1 cellular context compared by ENCODE assay signal in the genomic region with DNA sequence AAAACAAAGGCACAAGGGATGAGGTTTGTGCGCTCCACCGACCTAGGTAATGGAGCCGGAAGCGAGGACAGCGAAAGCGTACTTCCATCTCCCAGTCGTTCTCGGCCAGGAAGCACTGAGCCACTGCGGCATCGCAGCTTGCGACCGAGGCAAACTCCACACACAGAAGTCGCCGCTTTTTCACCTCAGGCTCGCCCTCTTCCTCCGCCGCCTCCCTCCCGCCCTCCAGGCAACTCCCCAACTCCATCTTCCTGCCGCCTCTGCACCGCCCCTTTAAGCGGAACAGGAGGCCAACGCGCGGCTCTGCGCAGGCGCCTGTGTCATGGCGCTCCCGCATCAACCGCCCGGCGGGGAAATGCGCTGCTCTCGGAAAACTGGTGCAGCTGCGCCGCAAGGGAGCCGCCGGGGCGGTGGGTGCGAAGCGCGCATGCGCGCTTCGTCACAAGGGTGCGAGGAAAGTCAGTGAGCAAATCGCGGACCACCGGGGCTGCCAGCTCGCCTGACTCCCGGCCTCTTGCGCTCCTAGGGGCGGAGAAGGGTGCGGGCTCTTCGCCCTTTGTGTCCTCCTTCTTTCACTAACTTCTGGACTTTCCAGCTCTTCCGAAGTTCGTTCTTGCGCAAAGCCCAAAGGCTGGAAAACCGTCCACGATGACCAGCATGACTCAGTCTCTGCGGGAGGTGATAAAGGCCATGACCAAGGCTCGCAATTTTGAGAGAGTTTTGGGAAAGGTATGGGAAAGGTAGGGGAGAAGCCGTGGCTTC.
TF ChIP-seq lines count a peak whose summit lies in the region.

A gene (plus strand): TSS at position 462 of the 762 bp plus-strand sequence. CDS start 187 bp downstream, at position 649.
A gene with protein sequence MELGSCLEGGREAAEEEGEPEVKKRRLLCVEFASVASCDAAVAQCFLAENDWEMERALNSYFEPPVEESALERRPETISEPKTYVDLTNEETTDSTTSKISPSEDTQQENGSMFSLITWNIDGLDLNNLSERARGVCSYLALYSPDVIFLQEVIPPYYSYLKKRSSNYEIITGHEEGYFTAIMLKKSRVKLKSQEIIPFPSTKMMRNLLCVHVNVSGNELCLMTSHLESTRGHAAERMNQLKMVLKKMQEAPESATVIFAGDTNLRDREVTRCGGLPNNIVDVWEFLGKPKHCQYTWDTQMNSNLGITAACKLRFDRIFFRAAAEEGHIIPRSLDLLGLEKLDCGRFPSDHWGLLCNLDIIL (minus strand): TSS at position 284 of the 762 bp plus-strand sequence. CDS start 37 bp downstream, at position 247.

TF ChIP-seq in K562, 482 proteins besides CTCF, POLR2A, EP300 and RAD21 (continued from another document and continues in another):
- TF ChIP-seq, protein P1, sequence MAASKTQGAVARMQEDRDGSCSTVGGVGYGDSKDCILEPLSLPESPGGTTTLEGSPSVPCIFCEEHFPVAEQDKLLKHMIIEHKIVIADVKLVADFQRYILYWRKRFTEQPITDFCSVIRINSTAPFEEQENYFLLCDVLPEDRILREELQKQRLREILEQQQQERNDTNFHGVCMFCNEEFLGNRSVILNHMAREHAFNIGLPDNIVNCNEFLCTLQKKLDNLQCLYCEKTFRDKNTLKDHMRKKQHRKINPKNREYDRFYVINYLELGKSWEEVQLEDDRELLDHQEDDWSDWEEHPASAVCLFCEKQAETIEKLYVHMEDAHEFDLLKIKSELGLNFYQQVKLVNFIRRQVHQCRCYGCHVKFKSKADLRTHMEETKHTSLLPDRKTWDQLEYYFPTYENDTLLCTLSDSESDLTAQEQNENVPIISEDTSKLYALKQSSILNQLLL (CRISPR knock-in tag; IDR thresholded peaks at IDR 0.05; ENCODE audit: borderline replicate concordance), result no peak
- no peak for TF ChIP-seq ZNF57 (CRISPR knock-in tag; IDR thresholded peaks at IDR 0.05)
- TF ChIP-seq CREB1 (IDR thresholded peaks at IDR 0.05), result peak; percentile 70
- no peak; the same call in 1 of the 2 replicates for TF ChIP-seq CREB1 (CRISPR knock-in tag; IDR thresholded peaks at IDR 0.05)
- peak; percentile 89 for TF ChIP-seq ATF7 (IDR thresholded peaks at IDR 0.05)
- TF ChIP-seq, protein P2, sequence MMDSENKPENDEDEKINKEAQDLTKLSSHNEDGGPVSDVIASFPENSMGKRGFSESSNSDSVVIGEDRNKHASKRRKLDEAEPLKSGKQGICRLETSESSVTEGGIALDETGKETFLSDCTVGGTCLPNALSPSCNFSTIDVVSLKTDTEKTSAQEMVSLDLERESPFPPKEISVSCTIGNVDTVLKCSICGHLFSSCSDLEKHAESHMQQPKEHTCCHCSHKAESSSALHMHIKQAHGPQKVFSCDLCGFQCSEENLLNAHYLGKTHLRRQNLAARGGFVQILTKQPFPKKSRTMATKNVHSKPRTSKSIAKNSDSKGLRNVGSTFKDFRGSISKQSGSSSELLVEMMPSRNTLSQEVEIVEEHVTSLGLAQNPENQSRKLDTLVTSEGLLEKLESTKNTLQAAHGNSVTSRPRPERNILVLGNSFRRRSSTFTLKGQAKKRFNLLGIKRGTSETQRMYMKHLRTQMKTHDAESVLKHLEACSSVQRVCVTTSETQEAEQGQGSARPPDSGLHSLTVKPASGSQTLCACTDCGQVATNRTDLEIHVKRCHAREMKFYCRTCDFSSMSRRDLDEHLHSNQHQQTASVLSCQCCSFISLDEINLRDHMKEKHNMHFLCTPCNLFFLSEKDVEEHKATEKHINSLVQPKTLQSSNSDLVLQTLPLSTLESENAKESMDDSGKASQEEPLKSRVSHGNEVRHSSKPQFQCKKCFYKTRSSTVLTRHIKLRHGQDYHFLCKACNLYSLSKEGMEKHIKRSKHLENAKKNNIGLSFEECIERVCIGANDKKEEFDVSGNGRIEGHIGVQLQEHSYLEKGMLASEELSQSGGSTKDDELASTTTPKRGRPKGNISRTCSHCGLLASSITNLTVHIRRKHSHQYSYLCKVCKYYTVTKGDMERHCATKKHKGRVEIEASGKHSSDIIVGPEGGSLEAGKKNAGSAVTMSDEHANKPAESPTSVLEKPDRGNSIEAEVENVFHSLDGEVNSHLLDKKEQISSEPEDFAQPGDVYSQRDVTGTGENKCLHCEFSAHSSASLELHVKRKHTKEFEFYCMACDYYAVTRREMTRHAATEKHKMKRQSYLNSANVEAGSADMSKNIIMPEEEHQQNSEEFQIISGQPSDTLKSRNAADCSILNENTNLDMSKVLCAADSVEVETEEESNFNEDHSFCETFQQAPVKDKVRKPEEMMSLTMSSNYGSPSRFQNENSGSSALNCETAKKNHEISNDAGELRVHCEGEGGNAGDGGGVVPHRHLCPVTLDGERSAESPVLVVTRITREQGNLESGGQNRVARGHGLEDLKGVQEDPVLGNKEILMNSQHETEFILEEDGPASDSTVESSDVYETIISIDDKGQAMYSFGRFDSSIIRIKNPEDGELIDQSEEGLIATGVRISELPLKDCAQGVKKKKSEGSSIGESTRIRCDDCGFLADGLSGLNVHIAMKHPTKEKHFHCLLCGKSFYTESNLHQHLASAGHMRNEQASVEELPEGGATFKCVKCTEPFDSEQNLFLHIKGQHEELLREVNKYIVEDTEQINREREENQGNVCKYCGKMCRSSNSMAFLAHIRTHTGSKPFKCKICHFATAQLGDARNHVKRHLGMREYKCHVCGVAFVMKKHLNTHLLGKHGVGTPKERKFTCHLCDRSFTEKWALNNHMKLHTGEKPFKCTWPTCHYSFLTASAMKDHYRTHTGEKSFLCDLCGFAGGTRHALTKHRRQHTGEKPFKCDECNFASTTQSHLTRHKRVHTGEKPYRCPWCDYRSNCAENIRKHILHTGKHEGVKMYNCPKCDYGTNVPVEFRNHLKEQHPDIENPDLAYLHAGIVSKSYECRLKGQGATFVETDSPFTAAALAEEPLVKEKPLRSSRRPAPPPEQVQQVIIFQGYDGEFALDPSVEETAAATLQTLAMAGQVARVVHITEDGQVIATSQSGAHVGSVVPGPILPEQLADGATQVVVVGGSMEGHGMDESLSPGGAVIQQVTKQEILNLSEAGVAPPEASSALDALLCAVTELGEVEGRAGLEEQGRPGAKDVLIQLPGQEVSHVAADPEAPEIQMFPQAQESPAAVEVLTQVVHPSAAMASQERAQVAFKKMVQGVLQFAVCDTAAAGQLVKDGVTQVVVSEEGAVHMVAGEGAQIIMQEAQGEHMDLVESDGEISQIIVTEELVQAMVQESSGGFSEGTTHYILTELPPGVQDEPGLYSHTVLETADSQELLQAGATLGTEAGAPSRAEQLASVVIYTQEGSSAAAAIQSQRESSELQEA (IDR thresholded peaks at IDR 0.05; ENCODE audit: low read depth), result no peak
- peak; percentile 72 for TF ChIP-seq NBN (IDR thresholded peaks at IDR 0.05; ENCODE audit: low read depth)
- TF ChIP-seq, protein P3, sequence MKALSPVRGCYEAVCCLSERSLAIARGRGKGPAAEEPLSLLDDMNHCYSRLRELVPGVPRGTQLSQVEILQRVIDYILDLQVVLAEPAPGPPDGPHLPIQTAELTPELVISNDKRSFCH (CRISPR knock-in tag; IDR thresholded peaks at IDR 0.05), result no peak
- TF ChIP-seq, protein P3 (tag; IDR thresholded peaks at IDR 0.05), result no peak
- no peak for TF ChIP-seq YBX1 (IDR thresholded peaks at IDR 0.05)
- TF ChIP-seq, protein P4, sequence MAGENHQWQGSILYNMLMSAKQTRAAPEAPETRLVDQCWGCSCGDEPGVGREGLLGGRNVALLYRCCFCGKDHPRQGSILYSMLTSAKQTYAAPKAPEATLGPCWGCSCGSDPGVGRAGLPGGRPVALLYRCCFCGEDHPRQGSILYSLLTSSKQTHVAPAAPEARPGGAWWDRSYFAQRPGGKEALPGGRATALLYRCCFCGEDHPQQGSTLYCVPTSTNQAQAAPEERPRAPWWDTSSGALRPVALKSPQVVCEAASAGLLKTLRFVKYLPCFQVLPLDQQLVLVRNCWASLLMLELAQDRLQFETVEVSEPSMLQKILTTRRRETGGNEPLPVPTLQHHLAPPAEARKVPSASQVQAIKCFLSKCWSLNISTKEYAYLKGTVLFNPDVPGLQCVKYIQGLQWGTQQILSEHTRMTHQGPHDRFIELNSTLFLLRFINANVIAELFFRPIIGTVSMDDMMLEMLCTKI (IDR thresholded peaks at IDR 0.05; ENCODE audit: partially characterized antibody), result no peak
- TF ChIP-seq, protein P5, sequence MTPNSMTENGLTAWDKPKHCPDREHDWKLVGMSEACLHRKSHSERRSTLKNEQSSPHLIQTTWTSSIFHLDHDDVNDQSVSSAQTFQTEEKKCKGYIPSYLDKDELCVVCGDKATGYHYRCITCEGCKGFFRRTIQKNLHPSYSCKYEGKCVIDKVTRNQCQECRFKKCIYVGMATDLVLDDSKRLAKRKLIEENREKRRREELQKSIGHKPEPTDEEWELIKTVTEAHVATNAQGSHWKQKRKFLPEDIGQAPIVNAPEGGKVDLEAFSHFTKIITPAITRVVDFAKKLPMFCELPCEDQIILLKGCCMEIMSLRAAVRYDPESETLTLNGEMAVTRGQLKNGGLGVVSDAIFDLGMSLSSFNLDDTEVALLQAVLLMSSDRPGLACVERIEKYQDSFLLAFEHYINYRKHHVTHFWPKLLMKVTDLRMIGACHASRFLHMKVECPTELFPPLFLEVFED (CRISPR knock-in tag; conservative IDR thresholded peaks at IDR 0.05), result peak; percentile 30; the same call in 1 of the 2 replicates
- no peak for TF ChIP-seq RBM17 (IDR thresholded peaks at IDR 0.05; ENCODE audit: borderline replicate concordance, low read depth, low read length)
- peak; percentile 77 for TF ChIP-seq KDM2B (CRISPR knock-in tag; IDR thresholded peaks at IDR 0.05)
- TF ChIP-seq ZKSCAN8 (CRISPR knock-in tag; IDR thresholded peaks at IDR 0.05), result no peak; the same call in 1 of the 2 replicates
- TF ChIP-seq ERF (CRISPR knock-in tag; IDR thresholded peaks at IDR 0.05), result peak; percentile 35; the same call in 1 of the 2 replicates
- no peak for TF ChIP-seq PTTG1 (tag; IDR thresholded peaks at IDR 0.05; ENCODE audit: low read depth)
- TF ChIP-seq ZBTB17 (CRISPR knock-in tag; IDR thresholded peaks at IDR 0.05), result peak; percentile 54; the same call in 1 of the 2 replicates
- TF ChIP-seq EZH2 (IDR thresholded peaks at IDR 0.05; ENCODE audit: borderline replicate concordance, low read depth, low read length), result no peak
- TF ChIP-seq FOXM1 (IDR thresholded peaks at IDR 0.05; ENCODE audit: low read depth), result peak; percentile 65
- peak; percentile 84; the same call in 1 of the 2 replicates for TF ChIP-seq FOXM1 (CRISPR knock-in tag; IDR thresholded peaks at IDR 0.05; ENCODE audit: low read depth)
- TF ChIP-seq, protein P6, sequence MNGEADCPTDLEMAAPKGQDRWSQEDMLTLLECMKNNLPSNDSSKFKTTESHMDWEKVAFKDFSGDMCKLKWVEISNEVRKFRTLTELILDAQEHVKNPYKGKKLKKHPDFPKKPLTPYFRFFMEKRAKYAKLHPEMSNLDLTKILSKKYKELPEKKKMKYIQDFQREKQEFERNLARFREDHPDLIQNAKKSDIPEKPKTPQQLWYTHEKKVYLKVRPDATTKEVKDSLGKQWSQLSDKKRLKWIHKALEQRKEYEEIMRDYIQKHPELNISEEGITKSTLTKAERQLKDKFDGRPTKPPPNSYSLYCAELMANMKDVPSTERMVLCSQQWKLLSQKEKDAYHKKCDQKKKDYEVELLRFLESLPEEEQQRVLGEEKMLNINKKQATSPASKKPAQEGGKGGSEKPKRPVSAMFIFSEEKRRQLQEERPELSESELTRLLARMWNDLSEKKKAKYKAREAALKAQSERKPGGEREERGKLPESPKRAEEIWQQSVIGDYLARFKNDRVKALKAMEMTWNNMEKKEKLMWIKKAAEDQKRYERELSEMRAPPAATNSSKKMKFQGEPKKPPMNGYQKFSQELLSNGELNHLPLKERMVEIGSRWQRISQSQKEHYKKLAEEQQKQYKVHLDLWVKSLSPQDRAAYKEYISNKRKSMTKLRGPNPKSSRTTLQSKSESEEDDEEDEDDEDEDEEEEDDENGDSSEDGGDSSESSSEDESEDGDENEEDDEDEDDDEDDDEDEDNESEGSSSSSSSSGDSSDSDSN (IDR thresholded peaks at IDR 0.05; ENCODE audit: borderline replicate concordance in 1 of 2, low read depth in 2 of 2, low read length in 2 of 2), result peak; percentile 92 to 97; a peak in 3 of 4 replicates
- no peak for TF ChIP-seq SRSF9 (IDR thresholded peaks at IDR 0.05; ENCODE audit: borderline replicate concordance, low read depth, low read length)
- TF ChIP-seq SAFB2 (IDR thresholded peaks at IDR 0.05; ENCODE audit: borderline replicate concordance, low read depth, low read length, severe bottlenecking), result no peak
- TF ChIP-seq, protein P7, sequence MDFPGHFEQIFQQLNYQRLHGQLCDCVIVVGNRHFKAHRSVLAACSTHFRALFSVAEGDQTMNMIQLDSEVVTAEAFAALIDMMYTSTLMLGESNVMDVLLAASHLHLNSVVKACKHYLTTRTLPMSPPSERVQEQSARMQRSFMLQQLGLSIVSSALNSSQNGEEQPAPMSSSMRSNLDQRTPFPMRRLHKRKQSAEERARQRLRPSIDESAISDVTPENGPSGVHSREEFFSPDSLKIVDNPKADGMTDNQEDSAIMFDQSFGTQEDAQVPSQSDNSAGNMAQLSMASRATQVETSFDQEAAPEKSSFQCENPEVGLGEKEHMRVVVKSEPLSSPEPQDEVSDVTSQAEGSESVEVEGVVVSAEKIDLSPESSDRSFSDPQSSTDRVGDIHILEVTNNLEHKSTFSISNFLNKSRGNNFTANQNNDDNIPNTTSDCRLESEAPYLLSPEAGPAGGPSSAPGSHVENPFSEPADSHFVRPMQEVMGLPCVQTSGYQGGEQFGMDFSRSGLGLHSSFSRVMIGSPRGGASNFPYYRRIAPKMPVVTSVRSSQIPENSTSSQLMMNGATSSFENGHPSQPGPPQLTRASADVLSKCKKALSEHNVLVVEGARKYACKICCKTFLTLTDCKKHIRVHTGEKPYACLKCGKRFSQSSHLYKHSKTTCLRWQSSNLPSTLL (IDR thresholded peaks at IDR 0.05), result no peak
- peak; percentile 91 for TF ChIP-seq L3MBTL2 (IDR thresholded peaks at IDR 0.05)
- TF ChIP-seq CC2D1A (IDR thresholded peaks at IDR 0.05), result peak; percentile 47; the same call in 1 of the 2 replicates
- no peak for TF ChIP-seq BRF1 (IDR thresholded peaks at IDR 0.05; ENCODE audit: borderline replicate concordance, extremely low read depth, insufficient read length)
- peak; percentile 88 to 90 for TF ChIP-seq MAZ (CRISPR knock-in tag; conservative IDR thresholded peaks at IDR 0.05 in 1 of 2, IDR thresholded peaks at IDR 0.05 in 1 of 2)
- TF ChIP-seq, protein P8, sequence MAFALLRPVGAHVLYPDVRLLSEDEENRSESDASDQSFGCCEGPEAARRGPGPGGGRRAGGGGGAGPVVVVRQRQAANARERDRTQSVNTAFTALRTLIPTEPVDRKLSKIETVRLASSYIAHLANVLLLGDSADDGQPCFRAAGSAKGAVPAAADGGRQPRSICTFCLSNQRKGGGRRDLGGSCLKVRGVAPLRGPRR (CRISPR knock-in tag; IDR thresholded peaks at IDR 0.05), result no peak
- no peak for TF ChIP-seq CBX8 (IDR thresholded peaks at IDR 0.05; ENCODE audit: borderline replicate concordance, extremely low read depth, low read depth, low read length, poor library complexity, severe bottlenecking)
- TF ChIP-seq, protein P9, sequence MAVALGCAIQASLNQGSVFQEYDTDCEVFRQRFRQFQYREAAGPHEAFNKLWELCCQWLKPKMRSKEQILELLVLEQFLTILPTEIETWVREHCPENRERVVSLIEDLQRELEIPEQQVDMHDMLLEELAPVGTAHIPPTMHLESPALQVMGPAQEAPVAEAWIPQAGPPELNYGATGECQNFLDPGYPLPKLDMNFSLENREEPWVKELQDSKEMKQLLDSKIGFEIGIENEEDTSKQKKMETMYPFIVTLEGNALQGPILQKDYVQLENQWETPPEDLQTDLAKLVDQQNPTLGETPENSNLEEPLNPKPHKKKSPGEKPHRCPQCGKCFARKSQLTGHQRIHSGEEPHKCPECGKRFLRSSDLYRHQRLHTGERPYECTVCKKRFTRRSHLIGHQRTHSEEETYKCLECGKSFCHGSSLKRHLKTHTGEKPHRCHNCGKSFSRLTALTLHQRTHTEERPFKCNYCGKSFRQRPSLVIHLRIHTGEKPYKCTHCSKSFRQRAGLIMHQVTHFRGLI (CRISPR knock-in tag; IDR thresholded peaks at IDR 0.05), result no peak
- peak; percentile 95 for TF ChIP-seq GABPB1 (CRISPR knock-in tag; IDR thresholded peaks at IDR 0.05)
